In genomic region chr20:48321271-48321670, GRCh38 we compare ENCODE assay signal across 18 cellular contexts.
DNase-seq lines count a peak whose midpoint lies in the region; ATAC-seq and TF ChIP-seq lines count a peak whose summit lies in the region.
"Had no signal": no experiment of that assay in that cellular context is flagged by ENCODE, and none has a peak within 500 bp of the region (broad histone marks: within the 10 kb centered on the region; RNA-seq: fewer than 3 reads in every experiment).

No MANE protein-coding gene starts in this region.

- no peaks in the 10 kb centered on the region for H3K9me2 ChIP-seq in PC-3 (replicated peaks; ENCODE audit: low read length)

- no peaks in the 10 kb centered on the region for H3F3A ChIP-seq in PC-3 (ENCODE audit: low read length, unreplicated experiment)

- H2AFZ ChIP-seq in PC-3 (ENCODE audit: low read length) = no peak overlapping the region

- TF ChIP-seq CTCF in endodermal cell (conservative IDR thresholded peaks at IDR 0.05) (no peak), PC-3 (conservative IDR thresholded peaks at IDR 0.05; ENCODE audit: low read depth, low read length) (no peak)

- no peak overlapping the region for H3K27ac Mint-ChIP-seq in endodermal cell
- H3K27ac Mint-ChIP-seq: CD14-positive monocyte; CD4-positive, alpha-beta memory T cell; CD4-positive, CD25-positive, alpha-beta regulatory T cell had no signal

- DNase-seq in MG63 (peak; percentile 9), endodermal cell (peak; percentile 11), NCI-H345 (lab: John Stamatoyannopoulos, UW) (no peak), PC-3 (no peak), kidney glomerular epithelial cell (lab: John Stamatoyannopoulos, UW) (no peak)
- DNase-seq: 8988T; ACHN; BE2C; C1 segment of cervical spinal cord; Calu3; CD4-positive, alpha-beta memory T cell; CD4-positive, CD25-positive, alpha-beta regulatory T cell; CD8-positive, alpha-beta memory T cell; COR-L47; DMS79 treated with DMSO at 0.1 percent for 48 hours; GF-D8 had no signal

- H3K4me3 Mint-ChIP-seq in endodermal cell = no peak overlapping the region
- H3K4me3 Mint-ChIP-seq: CD14-positive monocyte; CD4-positive, alpha-beta memory T cell; CD4-positive, CD25-positive, alpha-beta regulatory T cell; CD8-positive, alpha-beta memory T cell had no signal

- H3K27ac ChIP-seq in endodermal cell (ENCODE audit: low read depth, low read length) (no peak overlapping the region), PC-3 (ENCODE audit: low read length) (no peak overlapping the region)
- H3K27ac ChIP-seq: BLaER1 had no signal

- CTCF ChIA-PET in PC-3 (lab: Charles Lee) = no interaction called here

- WGBS in endodermal cell (ENCODE audit: insufficient coverage in 1 of 2, insufficient read length in 1 of 2), 2 experiments = 91 to 95% methylated on average over 4 to 6 of the region's 6 CpGs

- no peaks in the 10 kb centered on the region for H4K20me1 ChIP-seq in PC-3 (ENCODE audit: low read length)
- H4K20me1 ChIP-seq: BLaER1 had no signal

- no peaks in the 10 kb centered on the region for H3K9me3 Mint-ChIP-seq in endodermal cell
- H3K9me3 Mint-ChIP-seq: CD4-positive, alpha-beta memory T cell; CD4-positive, CD25-positive, alpha-beta regulatory T cell; CD8-positive, alpha-beta memory T cell had no signal

- BruUV-seq in PC-3 (replicated peaks; lab: Mats Ljungman, UMichigan) = no TSS peak

- peaks cover 18% of the 10 kb centered on the region for H3K4me1 Mint-ChIP-seq in endodermal cell
- H3K4me1 Mint-ChIP-seq: CD14-positive monocyte; CD4-positive, alpha-beta memory T cell; CD4-positive, CD25-positive, alpha-beta regulatory T cell; CD8-positive, alpha-beta memory T cell had no signal

- no peaks in the 10 kb centered on the region for H3K79me2 ChIP-seq in PC-3 (ENCODE audit: low read length)

- H3K27me3 Mint-ChIP-seq in endodermal cell (ENCODE audit: insufficient read depth) = peaks cover 5% of the 10 kb centered on the region

- ATAC-seq in PC-3 = no peak

- POLR2A ChIA-PET in PC-3 (lab: Charles Lee; ENCODE audit: unreplicated experiment) = no interaction called here

- H3K4me3 ChIP-seq in MG63 = no peak overlapping the region
- no peak overlapping the region for H3K4me3 ChIP-seq in endodermal cell (ENCODE audit: low read length)
- H3K4me3 ChIP-seq in PC-3 (ENCODE audit: low read length) = no peak overlapping the region
- H3K4me3 ChIP-seq: BLaER1 had no signal

- H3K4me1 ChIP-seq in endodermal cell (ENCODE audit: control insufficient read depth, insufficient read depth, low read length) (peaks cover 9% of the 10 kb centered on the region), PC-3 (ENCODE audit: insufficient read depth, low read length) (no peaks in the 10 kb centered on the region)
- H3K4me1 ChIP-seq: BE2C, BLaER1 had no signal

- no peak overlapping the region for H3K4me2 ChIP-seq in PC-3 (ENCODE audit: low read length)
- H3K4me2 ChIP-seq: BLaER1 had no signal

- H3K36me3 ChIP-seq in MG63 (no peaks in the 10 kb centered on the region), endodermal cell (ENCODE audit: control insufficient read depth, insufficient read depth, low read length) (no peaks in the 10 kb centered on the region), PC-3 (ENCODE audit: low read depth, low read length) (no peaks in the 10 kb centered on the region)
- H3K36me3 ChIP-seq: BE2C, BLaER1 had no signal

- 0 out of 2 replicates have a peak, but pooled peaks cover 2% of the 10 kb centered on the region for H3K27me3 ChIP-seq in MG63
- no peaks in the 10 kb centered on the region for H3K27me3 ChIP-seq in endodermal cell (ENCODE audit: control insufficient read depth, insufficient read depth, low read length, poor library complexity, severe bottlenecking)
- H3K27me3 ChIP-seq in PC-3 (ENCODE audit: low read length) = peaks cover 41% of the 10 kb centered on the region
- H3K27me3 ChIP-seq: BE2C, BLaER1 had no signal

- no peaks in the 10 kb centered on the region for H3K36me3 Mint-ChIP-seq in endodermal cell (ENCODE audit: low read depth)
- H3K36me3 Mint-ChIP-seq: CD14-positive monocyte; CD4-positive, alpha-beta memory T cell; CD4-positive, CD25-positive, alpha-beta regulatory T cell; CD8-positive, alpha-beta memory T cell had no signal

- no peak overlapping the region for H3K9ac ChIP-seq in endodermal cell (ENCODE audit: extremely low read depth, low read length, poor library complexity, severe bottlenecking)
- H3K9ac ChIP-seq in PC-3 (ENCODE audit: low read length) = no peak overlapping the region
- H3K9ac ChIP-seq: BLaER1 had no signal

- H3K9me3 ChIP-seq in MG63 (no peaks in the 10 kb centered on the region), endodermal cell (ENCODE audit: control insufficient read depth, low read length) (peaks cover 5% of the 10 kb centered on the region), PC-3 (ENCODE audit: low read length) (no peaks in the 10 kb centered on the region)
- H3K9me3 ChIP-seq: BE2C, BLaER1 had no signal

- intact Hi-C loops in PC-3 (cut with micrococcal nuclease) = no loop called here

Comparison
In these comparisons a context has a peak if more than half of its experiments do, and no peak if none do; other contexts are left out.
1. DNase-seq: peak in MG63 (single experiment) and endodermal cell (single experiment); none in NCI-H345 (single experiment), PC-3 (single experiment) and kidney glomerular epithelial cell (single experiment).